In genomic region chr3:118987466-118987865, GRCh38 we compare ENCODE assay signal across 12 cellular contexts. TPM values are rescaled to one million over a fixed set of nuclear protein-coding genes. Genes with fewer than 3 reads are reported as not detected.
DNase-seq lines count a peak whose midpoint lies in the region; FAIRE-seq and TF ChIP-seq lines count a peak whose summit lies in the region.
"Had no signal": no experiment of that assay in that cellular context is flagged by ENCODE, and none has a peak within 500 bp of the region (broad histone marks: within the 10 kb centered on the region; RNA-seq: fewer than 3 reads in every experiment).

No MANE protein-coding gene starts in this region.

- H3K4me3 ChIP-seq in mammary epithelial cell (replicated peaks in 1 of 3; ENCODE audit: insufficient read depth in 1 of 3, low read depth in 2 of 3, low read length in 3 of 3) (no peak overlapping the region), epithelial cell of proximal tubule (ENCODE audit: low read depth, low read length) (no peak overlapping the region), SJCRH30 (no peak overlapping the region)

- no peak overlapping the region for H3K4me2 ChIP-seq in mammary epithelial cell (ENCODE audit: insufficient read depth, low read depth, low read length)

- no peaks in the 10 kb centered on the region for H3K79me2 ChIP-seq in mammary epithelial cell (ENCODE audit: insufficient read depth, low read length)

- H3K27ac ChIP-seq in mammary epithelial cell (ENCODE audit: insufficient read depth, low read depth, low read length): no peak overlapping the region
- H3K27ac ChIP-seq in SJCRH30: no peak overlapping the region

- CTCF ChIA-PET in MCF 10A (lab: Yijun Ruan, JAX) (interaction anchor here (0.6 to 2.2 kb wide), 5 partner anchors 47 to 131 kb away, joined by 3 to 12 read pairs (median 5); partner anchors contain the start of gene IGSF11), mammary epithelial cell (lab: Charles Lee; ENCODE audit: low non-redundant PET) (no interaction called here)

- H3K4me1 ChIP-seq in mammary epithelial cell (ENCODE audit: insufficient read depth, low read length) (no peaks in the 10 kb centered on the region), SJCRH30 (no peaks in the 10 kb centered on the region)

- in situ Hi-C loops in mammary epithelial cell (cut with MboI; ENCODE audit: low sequenced_read_pairs in 2 of 2): no loop called here

- no peaks in the 10 kb centered on the region for H3K9me3 ChIP-seq in mammary epithelial cell (replicated peaks; ENCODE audit: insufficient read depth, low read length)
- H3K9me3 ChIP-seq in SJCRH30 (replicated peaks): no peaks in the 10 kb centered on the region

- no peaks in the 10 kb centered on the region for H3K4me1 Mint-ChIP-seq in MCF 10A (ENCODE audit: insufficient read depth, unreplicated experiment)

- POLR2A ChIA-PET in MCF 10A (lab: Yijun Ruan, JAX): interaction anchor here (0.6 kb wide), 1 partner anchor 24 kb away, joined by 3 read pairs; no protein-coding TSS in a partner anchor

- no peak for FAIRE-seq in urothelium cell line (lab: Jason Lieb, UNC)
- FAIRE-seq: bronchial epithelial cell had no signal

- no peaks in the 10 kb centered on the region for H4K20me1 ChIP-seq in mammary epithelial cell (ENCODE audit: insufficient read depth, low read length)

- no peaks in the 10 kb centered on the region for H3K9me3 Mint-ChIP-seq in MCF 10A (ENCODE audit: unreplicated experiment)

- peaks cover 44% of the 10 kb centered on the region for H3K27me3 Mint-ChIP-seq in MCF 10A (ENCODE audit: insufficient read depth, unreplicated experiment)

- no TSS peak for BruUV-seq in MCF 10A (replicated peaks; lab: Mats Ljungman, UMichigan)
- BruUV-seq in mammary epithelial cell (replicated peaks; lab: Mats Ljungman, UMichigan): no TSS peak

- no peak overlapping the region for H3K9ac ChIP-seq in mammary epithelial cell (ENCODE audit: insufficient read depth, low read length)

- intact Hi-C loops in MCF 10A (cut with micrococcal nuclease): loop anchor here (10.0 kb wide), 1 partner anchor 53 kb away; no protein-coding TSS in a partner anchor
- intact Hi-C loops in mammary epithelial cell (cut with micrococcal nuclease): no loop called here

- H3K36me3 Mint-ChIP-seq in MCF 10A (ENCODE audit: insufficient read depth, unreplicated experiment): no peaks in the 10 kb centered on the region

- no peak overlapping the region for H3K4me3 Mint-ChIP-seq in MCF 10A (ENCODE audit: unreplicated experiment)

- no peak overlapping the region for H2AFZ ChIP-seq in mammary epithelial cell (ENCODE audit: low read depth, low read length)

- no peaks in the 10 kb centered on the region for H3K36me3 ChIP-seq in mammary epithelial cell (ENCODE audit: insufficient read depth, low read length)
- H3K36me3 ChIP-seq in SJCRH30: no peaks in the 10 kb centered on the region

- 0% methylated on average over 2 of the region's 2 CpGs for WGBS in mammary epithelial cell (ENCODE audit: low coverage, missing lambda C conversion rate)

- peak; percentile 24 for DNase-seq in MCF 10A (ENCODE audit: unreplicated experiment)
- DNase-seq in mammary epithelial cell: no peak
- peak; percentile 15 for DNase-seq in epithelial cell of proximal tubule (ENCODE audit: low read depth)
- peak; percentile 96 for DNase-seq in medulla oblongata (ENCODE audit: extremely low spot score)
- peak; percentile 23 for DNase-seq in urothelium cell line (ENCODE audit: low spot score)
- DNase-seq in NAMALWA (ENCODE audit: low spot score): no peak
- no peak for DNase-seq in SJCRH30
- no peak for DNase-seq in SIG-M5 treated with dmso at 0.1 percent for 504 hours (lab: John Stamatoyannopoulos, UW; ENCODE audit: unreplicated experiment)
- DNase-seq: AML-193, NCI-H1436 had no signal

- dilution Hi-C loops in mammary epithelial cell (cut with HindIII; ENCODE audit: low sequenced_read_pairs): no loop called here

- TF ChIP-seq CTCF in MCF 10A (IDR thresholded peaks at IDR 0.05; ENCODE audit: unreplicated experiment) (no peak), mammary epithelial cell (conservative IDR thresholded peaks at IDR 0.05 in 1 of 2, IDR thresholded peaks at IDR 0.05 in 1 of 2; ENCODE audit: extremely low read depth in 1 of 2, insufficient read depth in 1 of 2, low read depth in 1 of 2, low read length in 2 of 2) (no peak), epithelial cell of proximal tubule (conservative IDR thresholded peaks at IDR 0.05; ENCODE audit: low read depth, low read length) (no peak)

- no peak overlapping the region for H3K27ac Mint-ChIP-seq in MCF 10A (ENCODE audit: low read depth, unreplicated experiment)

- H3K27me3 ChIP-seq in mammary epithelial cell (ENCODE audit: insufficient read depth, low read length): peaks cover 2% of the 10 kb centered on the region
- no peaks in the 10 kb centered on the region for H3K27me3 ChIP-seq in SJCRH30

RNA-seq across cellular contexts. Expression of gene IGSF11, which starts 47.2 kb away (rescaled TPM):
- total RNA-seq in MCF 10A (2022) (not detected in 2 replicates), mammary epithelial cell (under 1 TPM in 1 of 2 donors, not detected in 1; 0.19 TPM), epithelial cell of proximal tubule (0.07 TPM in 1 of 2 replicates, not detected in the other)
- 0.05 TPM for polyA plus RNA-seq in mammary epithelial cell
- not detected for polyA minus RNA-seq in mammary epithelial cell
- total RNA-seq in SJCRH30 (2014; rRNA removed; shearing (Covaris generic)): 0.08 and 0.41 TPM in 2 replicates
- total RNA-seq: pulmonary artery endothelial cell had no signal

Comparison
In these comparisons a context has a peak if more than half of its experiments do, and no peak if none do; other contexts are left out.
1. DNase-seq: peak in MCF 10A (single experiment), epithelial cell of proximal tubule (single experiment), medulla oblongata (single experiment) and urothelium cell line (single experiment); none in mammary epithelial cell (single experiment), NAMALWA (single experiment), SJCRH30 (0 of 2) and SIG-M5 treated with dmso at 0.1 percent for 504 hours (single experiment).